Comparison of ENCODE assay signal across 28 cellular contexts in genomic region chr6:16754274-16754673, GRCh38. TPM values are rescaled to one million over a fixed set of nuclear protein-coding genes. Genes with fewer than 3 reads are reported as not detected.
DNase-seq lines count a peak whose midpoint lies in the region; ATAC-seq, FAIRE-seq and TF ChIP-seq lines count a peak whose summit lies in the region.
"Had no signal": no experiment of that assay in that cellular context is flagged by ENCODE, and none has a peak within 500 bp of the region (broad histone marks: within the 10 kb centered on the region; RNA-seq: fewer than 3 reads in every experiment).

No MANE protein-coding gene starts in this region.

- peaks cover 42% of the 10 kb centered on the region for H4K20me1 ChIP-seq in astrocyte (ENCODE audit: insufficient read depth, low read length)

- no peak overlapping the region for H3K4me3 ChIP-seq in astrocyte (ENCODE audit: insufficient read depth, low read depth, low read length)
- H3K4me3 ChIP-seq in thyroid gland (replicated peaks in 1 of 3), result no peak overlapping the region
- H3K4me3 ChIP-seq in brain microvascular endothelial cell (ENCODE audit: low read depth, low read length), result no peak overlapping the region
- H3K4me3 ChIP-seq: SK-N-MC, tibial nerve had no signal

- H3K9me3 Mint-ChIP-seq in HFFc6, result no peaks in the 10 kb centered on the region
- H3K9me3 Mint-ChIP-seq in astrocyte (ENCODE audit: unreplicated experiment), result no peaks in the 10 kb centered on the region
- H3K9me3 Mint-ChIP-seq in mesothelial cell of epicardium, result no peaks in the 10 kb centered on the region
- H3K9me3 Mint-ChIP-seq: activated CD4-positive, alpha-beta memory T cell treated with anti-CD3 and anti-CD28 coated beads, Interleukin-2, amount 10 ng/mL, durations not matched to agents 7 days and 5 days; activated naive CD8-positive, alpha-beta T cell treated with anti-CD3 and anti-CD28 coated beads, Interleukin-2, amount 10 ng/mL, durations not matched to agents 7 days and 5 days; memory B cell; stimulated activated naive CD8-positive, alpha-beta T cell treated with anti-CD3 and anti-CD28 coated beads, Interleukin-15, amount 100 ng/mL, for 72 hours had no signal

- in situ Hi-C loops in brain microvascular endothelial cell (cut with HindIII; ENCODE audit: low pct_ligation_motif_present, low sequenced_read_pairs), result no loop called here

- FAIRE-seq in astrocyte (lab: Jason Lieb, UNC), result peak; percentile 60
- FAIRE-seq: GM18507 had no signal

- H3K36me3 ChIP-seq in astrocyte (ENCODE audit: insufficient read depth, low read length), result peaks cover 4% of the 10 kb centered on the region
- H3K36me3 ChIP-seq in thyroid gland, result no peaks in the 10 kb centered on the region
- H3K36me3 ChIP-seq in brain microvascular endothelial cell (replicated peaks), result peaks cover 12% of the 10 kb centered on the region

- peaks cover 46% of the 10 kb centered on the region for H3K36me3 Mint-ChIP-seq in HFFc6 (ENCODE audit: low read depth)
- peaks cover 9% of the 10 kb centered on the region for H3K36me3 Mint-ChIP-seq in astrocyte (ENCODE audit: low read depth, unreplicated experiment)
- peaks cover 11% of the 10 kb centered on the region for H3K36me3 Mint-ChIP-seq in mesothelial cell of epicardium

- H3K9ac ChIP-seq in astrocyte (ENCODE audit: low read length), result no peak overlapping the region
- H3K9ac ChIP-seq: KMS-11 had no signal

- DNase-seq in HFFc6 (no peak), astrocyte (ENCODE audit: low read depth) (no peak), mesothelial cell of epicardium (ENCODE audit: low spot score in 2 of 2, unreplicated experiment in 2 of 2) (no peak), thyroid gland (no peak), brain microvascular endothelial cell (no peak), inferior parietal cortex (ENCODE audit: extremely low spot score) (no peak)
- DNase-seq: activated CD4-positive, alpha-beta memory T cell treated with anti-CD3 and anti-CD28 coated beads, Interleukin-2, amount 10 ng/mL, durations not matched to agents 7 days and 5 days; activated CD4-positive, alpha-beta T cell treated with anti-CD3 and anti-CD28 coated beads for 1 hour; activated naive CD8-positive, alpha-beta T cell treated with anti-CD3 and anti-CD28 coated beads, Interleukin-2, amount 10 ng/mL, durations not matched to agents 7 days and 5 days; C1 segment of cervical spinal cord; DND-41; effector CD4-positive, alpha-beta T cell; erythroblast; HCEC 1CT; left cardiac atrium; NCI-H1417 treated with DMSO at 0.1 percent for 48 hours; NCI-H2081 treated with DMSO at 0.1 percent for 48 hours; RPMI8226; stimulated activated CD8-positive, alpha-beta memory T cell treated with anti-CD3 and anti-CD28 coated beads, Interleukin-4, amount 100 ng/mL, for 48 hours; stimulated activated naive CD8-positive, alpha-beta T cell treated with anti-CD3 and anti-CD28 coated beads, Interleukin-15, amount 100 ng/mL, for 72 hours; T-helper 17 cell had no signal

- H3K4me2 ChIP-seq in astrocyte (ENCODE audit: low read length), result no peak overlapping the region
- H3K4me2 ChIP-seq: KMS-11 had no signal

- TF ChIP-seq POLR2A in thyroid gland (IDR thresholded peaks at IDR 0.05), result no peak

- no peak overlapping the region for H3K4me3 Mint-ChIP-seq in HFFc6
- H3K4me3 Mint-ChIP-seq in astrocyte (ENCODE audit: unreplicated experiment), result no peak overlapping the region
- no peak overlapping the region for H3K4me3 Mint-ChIP-seq in mesothelial cell of epicardium
- H3K4me3 Mint-ChIP-seq: activated CD4-positive, alpha-beta memory T cell treated with anti-CD3 and anti-CD28 coated beads, Interleukin-2, amount 10 ng/mL, durations not matched to agents 7 days and 5 days; activated naive CD8-positive, alpha-beta T cell treated with anti-CD3 and anti-CD28 coated beads, Interleukin-2, amount 10 ng/mL, durations not matched to agents 7 days and 5 days; memory B cell; stimulated activated naive CD8-positive, alpha-beta T cell treated with anti-CD3 and anti-CD28 coated beads, Interleukin-15, amount 100 ng/mL, for 72 hours had no signal

- no peak for TF ChIP-seq CTCF in HFFc6 (IDR thresholded peaks at IDR 0.05)
- no peak for TF ChIP-seq CTCF in astrocyte (IDR thresholded peaks at IDR 0.05; ENCODE audit: insufficient read depth, low read depth, low read length)
- TF ChIP-seq CTCF in mesothelial cell of epicardium (IDR thresholded peaks at IDR 0.05; ENCODE audit: unreplicated experiment), result no peak
- TF ChIP-seq CTCF in thyroid gland (IDR thresholded peaks at IDR 0.05), result no peak
- TF ChIP-seq CTCF in brain microvascular endothelial cell (IDR thresholded peaks at IDR 0.05; ENCODE audit: low read depth, low read length, missing control alignments), result no peak

- WGBS in thyroid gland, 2 donors, result 64 to 68% methylated on average over 3 of the region's 3 CpGs

- no peaks in the 10 kb centered on the region for H3K27me3 ChIP-seq in astrocyte (ENCODE audit: insufficient read depth, low read length)
- no peaks in the 10 kb centered on the region for H3K27me3 ChIP-seq in thyroid gland
- H3K27me3 ChIP-seq in brain microvascular endothelial cell (replicated peaks), result no peaks in the 10 kb centered on the region
- H3K27me3 ChIP-seq: tibial nerve had no signal

- H3K79me2 ChIP-seq in astrocyte (ENCODE audit: insufficient read depth, low read length), result peaks cover 95% of the 10 kb centered on the region

- no peaks in the 10 kb centered on the region for H3K9me3 ChIP-seq in astrocyte (ENCODE audit: insufficient read depth, low read depth, low read length)
- no peaks in the 10 kb centered on the region for H3K9me3 ChIP-seq in thyroid gland
- H3K9me3 ChIP-seq: tibial nerve had no signal

- H3K27ac Mint-ChIP-seq in HFFc6, result 0 out of 2 replicates have a peak overlapping the region, but pooled peaks have one; percentile 13
- no peak overlapping the region for H3K27ac Mint-ChIP-seq in astrocyte (ENCODE audit: unreplicated experiment)
- peak overlapping the region; percentile 9 for H3K27ac Mint-ChIP-seq in mesothelial cell of epicardium
- H3K27ac Mint-ChIP-seq: activated CD4-positive, alpha-beta memory T cell treated with anti-CD3 and anti-CD28 coated beads, Interleukin-2, amount 10 ng/mL, durations not matched to agents 7 days and 5 days; activated naive CD8-positive, alpha-beta T cell treated with anti-CD3 and anti-CD28 coated beads, Interleukin-2, amount 10 ng/mL, durations not matched to agents 7 days and 5 days; memory B cell had no signal

- intact Hi-C loops in thyroid gland (cut with DNase I), result no loop called here

- H2AFZ ChIP-seq in astrocyte (ENCODE audit: low read depth, low read length), result no peak overlapping the region

- H3K27me3 Mint-ChIP-seq in HFFc6 (ENCODE audit: insufficient read depth) (no peaks in the 10 kb centered on the region; the same call in 1 of the 2 replicates), astrocyte (ENCODE audit: low read depth, unreplicated experiment) (no peaks in the 10 kb centered on the region), mesothelial cell of epicardium (ENCODE audit: low read depth) (no peaks in the 10 kb centered on the region)
- H3K27me3 Mint-ChIP-seq: activated CD4-positive, alpha-beta memory T cell treated with anti-CD3 and anti-CD28 coated beads, Interleukin-2, amount 10 ng/mL, durations not matched to agents 7 days and 5 days; activated naive CD8-positive, alpha-beta T cell treated with anti-CD3 and anti-CD28 coated beads, Interleukin-2, amount 10 ng/mL, durations not matched to agents 7 days and 5 days; memory B cell; stimulated activated naive CD8-positive, alpha-beta T cell treated with anti-CD3 and anti-CD28 coated beads, Interleukin-15, amount 100 ng/mL, for 72 hours; T-helper 17 cell had no signal

- H3K4me1 ChIP-seq in astrocyte (ENCODE audit: insufficient read depth, low read length) (peaks cover 56% of the 10 kb centered on the region), thyroid gland (peaks cover 43 to 45% of the 10 kb centered on the region in 2 donors)

- no peak for ATAC-seq in HG03521 (IDR thresholded peaks at IDR 0.05; ENCODE audit: unreplicated experiment)
- ATAC-seq: left cardiac atrium; stimulated activated naive CD8-positive, alpha-beta T cell treated with anti-CD3 and anti-CD28 coated beads, Interleukin-15, amount 100 ng/mL, for 72 hours; T-helper 17 cell had no signal

- H3K27ac ChIP-seq in astrocyte (ENCODE audit: low read depth, low read length) (no peak overlapping the region), thyroid gland (peak overlapping the region; percentile 32 to 63 (median 39)), brain microvascular endothelial cell (no peak overlapping the region)
- H3K27ac ChIP-seq: HL-60, KMS-11, SK-N-MC, tibial nerve had no signal

- H3K4me1 Mint-ChIP-seq in HFFc6 (ENCODE audit: low read depth), result peaks cover 96% of the 10 kb centered on the region
- peaks cover 74% of the 10 kb centered on the region for H3K4me1 Mint-ChIP-seq in astrocyte (ENCODE audit: low read depth, unreplicated experiment)
- H3K4me1 Mint-ChIP-seq in mesothelial cell of epicardium, result peaks cover 72% of the 10 kb centered on the region

RNA-seq across cellular contexts. Expression of gene ATXN1, which starts 7.0 kb away (rescaled TPM):
- 10 to 100 TPM; 28.2 to 41.5 (median 30.5) TPM for total RNA-seq in HFFc6 (2021; fragmentation: NEBNext Ultra II Directional; extraction: Animal tissue kit (Norgen Biotek cat#: 25700))
- total RNA-seq in astrocyte, result 68.3 and 70.9 TPM in 2 replicates
- total RNA-seq in mesothelial cell of epicardium, result 54.6 to 62.9 TPM (median 59.5 TPM) in 3 replicates
- 10 to 100 TPM; 62.1 to 88.1 (median 83.0) TPM for total RNA-seq in thyroid gland

Comparison
In these comparisons a context has a peak if more than half of its experiments do, and no peak if none do; other contexts are left out.
1. H3K27ac ChIP-seq: peak in thyroid gland (3 of 3); none in astrocyte (single experiment) and brain microvascular endothelial cell (single experiment).